7 cellular contexts compared by ENCODE assay signal in genomic region chr12:38932320-38932719, GRCh38. TPM values are rescaled to one million over a fixed set of nuclear protein-coding genes. Genes with fewer than 3 reads are reported as not detected.
"Had no signal": no experiment of that assay in that cellular context is flagged by ENCODE, and none has a peak within 500 bp of the region (broad histone marks: within the 10 kb centered on the region; RNA-seq: fewer than 3 reads in every experiment).

No MANE protein-coding gene starts in this region.

- FAIRE-seq: HTR-8/SVneo, K562 had no signal

- H3K9ac ChIP-seq: KMS-11 had no signal

- H3K4me3 ChIP-seq: K562 had no signal

- H3K27ac ChIP-seq: HL-60, KMS-11 had no signal

- ATAC-seq: K562 had no signal

- H3K4me2 ChIP-seq: KMS-11 had no signal

- DNase-seq: IMR-90, KBM-7, KG1 had no signal

RNA-seq across cellular contexts. Expression of gene CPNE8, which starts 26.9 kb away (rescaled TPM):
- total RNA-seq: IMR-90 had no signal
- polyA plus RNA-seq: IMR-90 had no signal
